In the genomic region with DNA sequence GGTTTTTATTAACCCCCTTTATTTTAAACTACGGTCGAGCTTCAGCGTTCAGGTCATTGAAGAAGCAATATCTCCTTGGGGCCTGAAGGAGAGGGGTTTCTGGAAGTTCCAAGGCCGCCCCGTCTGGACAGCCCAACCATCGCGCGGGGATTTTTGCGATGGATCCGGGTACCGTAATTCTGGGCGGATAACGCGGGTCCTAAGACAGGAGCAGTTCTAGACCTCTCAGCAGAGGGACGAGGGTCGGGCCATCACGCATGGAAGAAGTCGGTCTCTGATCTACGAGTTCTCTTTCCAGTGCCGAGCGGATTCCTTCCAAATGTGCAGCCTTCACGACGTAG, we compare ENCODE assay signal across 9 cellular contexts. TPM values are rescaled to one million over a fixed set of nuclear protein-coding genes. Genes with fewer than 3 reads are reported as not detected.
A peak's percentile ranks its signal among the peaks of the same experiment; 100 is the strongest.
DNase-seq lines count a peak whose midpoint lies in the region; ATAC-seq and TF ChIP-seq lines count a peak whose summit lies in the region.
"Had no signal": no experiment of that assay in that cellular context is flagged by ENCODE, and none has a peak within 500 bp of the region (broad histone marks: within the 10 kb centered on the region; RNA-seq: fewer than 3 reads in every experiment).

No MANE protein-coding gene starts in this region.

- TF ChIP-seq CTCF in A673 (conservative IDR thresholded peaks at IDR 0.05; ENCODE audit: low read depth, low read length) (no peak), brain microvascular endothelial cell (IDR thresholded peaks at IDR 0.05; ENCODE audit: low read depth, low read length, missing control alignments) (no peak), mesothelial cell of epicardium (IDR thresholded peaks at IDR 0.05; ENCODE audit: unreplicated experiment) (peak; percentile 18)

- no peaks in the 10 kb centered on the region for H3K9me3 Mint-ChIP-seq in mesothelial cell of epicardium
- H3K9me3 Mint-ChIP-seq: activated T-cell treated with anti-CD3 and anti-CD28 coated beads, Interleukin-2, amount 50 U/mL, for 24 hours had no signal

- DNase-seq in A673 (ENCODE audit: low spot score), result no peak
- no peak for DNase-seq in brain microvascular endothelial cell
- no peak for DNase-seq in mesothelial cell of epicardium (ENCODE audit: low spot score in 2 of 2, unreplicated experiment in 2 of 2)
- DNase-seq in NOMO-1 treated with dmso at 0.1 percent for 144 hours (lab: John Stamatoyannopoulos, UW; ENCODE audit: unreplicated experiment), result no peak
- no peak for DNase-seq in NCI-H524 treated with DMSO at 0.1 percent for 48 hours (lab: John Stamatoyannopoulos, UW)
- DNase-seq in NCI-H2171 treated with DMSO at 0.1 percent for 48 hours (lab: John Stamatoyannopoulos, UW), result no peak

- BruUV-seq in A673 (replicated peaks; lab: Mats Ljungman, UMichigan), result no TSS peak

- in situ Hi-C loops in brain microvascular endothelial cell (cut with HindIII; ENCODE audit: low pct_ligation_motif_present, low sequenced_read_pairs), result no loop called here

- H3K27me3 ChIP-seq in A673 (replicated peaks; ENCODE audit: insufficient read depth, low read depth, low read length, poor library complexity) (no peaks in the 10 kb centered on the region), brain microvascular endothelial cell (replicated peaks) (no peaks in the 10 kb centered on the region)

- no peaks in the 10 kb centered on the region for H3K9me3 ChIP-seq in A673 (ENCODE audit: low read depth, low read length, poor library complexity, severe bottlenecking)

- H3K4me3 Mint-ChIP-seq in mesothelial cell of epicardium, result no peak overlapping the region
- H3K4me3 Mint-ChIP-seq: activated T-cell treated with anti-CD3 and anti-CD28 coated beads, Interleukin-2, amount 50 U/mL, for 24 hours had no signal

- H3K27ac ChIP-seq in A673 (ENCODE audit: low read depth, low read length, poor library complexity, severe bottlenecking), result peak overlapping the region; percentile 85
- H3K27ac ChIP-seq in brain microvascular endothelial cell, result peak overlapping the region; percentile 20

- no peaks in the 10 kb centered on the region for H3K36me3 ChIP-seq in A673 (ENCODE audit: insufficient read depth, low read length, poor library complexity, severe bottlenecking)
- no peaks in the 10 kb centered on the region for H3K36me3 ChIP-seq in brain microvascular endothelial cell (replicated peaks)

- intact Hi-C loops in A673 (cut with micrococcal nuclease; ENCODE audit: unreplicated experiment), result loop anchor here (2.0 kb wide), 1 partner anchor 48 kb away; no protein-coding TSS in a partner anchor

- POLR2A ChIA-PET in A673 (lab: Charles Lee; ENCODE audit: low non-redundant PET), result interaction anchor here (0.6 kb wide), 1 partner anchor 241 kb away, joined by 3 read pairs; no protein-coding TSS in a partner anchor

- peaks cover 3% of the 10 kb centered on the region for H3K27me3 Mint-ChIP-seq in mesothelial cell of epicardium (ENCODE audit: low read depth)
- H3K27me3 Mint-ChIP-seq: activated T-cell treated with anti-CD3 and anti-CD28 coated beads, Interleukin-2, amount 50 U/mL, for 24 hours had no signal

- ATAC-seq in HG02759 (IDR thresholded peaks at IDR 0.05; ENCODE audit: unreplicated experiment) (peak; percentile 1), GM19467 (IDR thresholded peaks at IDR 0.05; ENCODE audit: unreplicated experiment) (no peak)

- H3K4me3 ChIP-seq in A673 (ENCODE audit: low read depth, low read length, poor library complexity, severe bottlenecking) (peak overlapping the region; percentile 82), brain microvascular endothelial cell (ENCODE audit: low read depth, low read length) (peak overlapping the region; percentile 95)

- no peak overlapping the region for H3K27ac Mint-ChIP-seq in mesothelial cell of epicardium
- H3K27ac Mint-ChIP-seq: activated T-cell treated with anti-CD3 and anti-CD28 coated beads, Interleukin-2, amount 50 U/mL, for 24 hours had no signal

- no peaks in the 10 kb centered on the region for H3K36me3 Mint-ChIP-seq in mesothelial cell of epicardium

- H3K4me1 Mint-ChIP-seq in mesothelial cell of epicardium, result peaks cover 13% of the 10 kb centered on the region

- peaks cover 16% of the 10 kb centered on the region for H3K4me1 ChIP-seq in A673 (ENCODE audit: insufficient read depth, low read length, poor library complexity, severe bottlenecking)

- CTCF ChIA-PET in A673 (lab: Charles Lee), result no interaction called here

RNA-seq across cellular contexts. Expression of gene BORCS6, which starts 3.6 kb away (rescaled TPM):
- total RNA-seq in A673 (2021) (3.7 TPM in 2 replicates), mesothelial cell of epicardium (2.7 to 3.1 TPM (median 3.0 TPM) in 3 replicates)

RNA-seq across cellular contexts. Expression of gene TMEM107, which starts 10.2 kb away (rescaled TPM):
- 19.4 and 25.3 TPM in 2 replicates for total RNA-seq in A673 (2021)
- total RNA-seq in mesothelial cell of epicardium, result 22.0 to 23.2 TPM (median 22.6 TPM) in 3 replicates

RNA-seq across cellular contexts. Expression of gene VAMP2, which starts 23.7 kb away (rescaled TPM):
- total RNA-seq in A673 (2021) (41.3 and 51.0 TPM in 2 replicates), mesothelial cell of epicardium (51.3 to 55.3 TPM (median 54.8 TPM) in 3 replicates)

RNA-seq across cellular contexts. Expression of gene AURKB, which starts 24.0 kb away (rescaled TPM):
- total RNA-seq in A673 (2021) (209 and 230 TPM in 2 replicates), mesothelial cell of epicardium (33.1 to 37.4 TPM (median 37.3 TPM) in 3 replicates)

RNA-seq across cellular contexts. Expression of gene PER1, which starts 34.2 kb away (rescaled TPM):
- total RNA-seq in A673 (2021), result 47.1 and 50.0 TPM in 2 replicates
- total RNA-seq in mesothelial cell of epicardium, result 55.2 to 70.2 TPM (median 58.0 TPM) in 3 replicates
